11 cellular contexts compared by ENCODE assay signal in the genomic region with DNA sequence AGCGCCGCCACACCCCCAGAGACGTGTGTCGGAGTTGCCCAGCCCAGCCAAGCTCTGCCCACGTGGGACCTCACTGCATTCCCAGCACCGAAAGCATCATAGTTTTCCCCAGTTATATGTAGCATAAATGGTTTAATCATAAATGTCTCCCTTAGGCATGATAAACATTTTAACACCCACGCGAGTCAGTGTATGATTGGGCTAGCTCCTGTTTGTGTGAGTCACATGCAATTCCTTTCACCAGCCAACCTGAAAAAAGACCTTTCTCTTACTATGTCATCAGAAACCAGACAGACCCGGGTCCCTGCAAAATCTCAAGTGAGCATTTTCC. TPM values are rescaled to one million over a fixed set of nuclear protein-coding genes. Genes with fewer than 3 reads are reported as not detected.
DNase-seq lines count a peak whose midpoint lies in the region; ATAC-seq, FAIRE-seq and TF ChIP-seq lines count a peak whose summit lies in the region.
"Had no signal": no experiment of that assay in that cellular context is flagged by ENCODE, and none has a peak within 500 bp of the region (broad histone marks: within the 10 kb centered on the region; RNA-seq: fewer than 3 reads in every experiment).

No MANE protein-coding gene starts in this region.

- H3K27me3 ChIP-seq in lower lobe of right lung (ENCODE audit: low read depth), result no peaks in the 10 kb centered on the region
- H3K27me3 ChIP-seq in tibial nerve, result no peaks in the 10 kb centered on the region

- no peaks in the 10 kb centered on the region for H3K9me3 Mint-ChIP-seq in activated CD4-positive, alpha-beta T cell treated with anti-CD3 and anti-CD28 coated beads, Interleukin-2, amount 10 ng/mL, durations not matched to agents 24 days and 14 days
- H3K9me3 Mint-ChIP-seq in activated CD4-positive, alpha-beta T cell treated with anti-CD3 and anti-CD28 coated beads, Interleukin-2, amount 10 ng/mL, durations not matched to agents 7 days and 5 days, result no peaks in the 10 kb centered on the region

- peak overlapping the region; percentile 87 for H3K27ac ChIP-seq in caudate nucleus (ENCODE audit: low read depth, low read length)
- H3K27ac ChIP-seq in lower lobe of right lung, result peak overlapping the region; percentile 86
- H3K27ac ChIP-seq in tibial nerve, result peak overlapping the region; percentile 76 to 96 (median 86)

- H3K27me3 Mint-ChIP-seq in activated CD4-positive, alpha-beta T cell treated with anti-CD3 and anti-CD28 coated beads, Interleukin-2, amount 10 ng/mL, durations not matched to agents 24 days and 14 days, result peaks cover 3% of the 10 kb centered on the region
- peaks cover 3% of the 10 kb centered on the region for H3K27me3 Mint-ChIP-seq in activated CD4-positive, alpha-beta T cell treated with anti-CD3 and anti-CD28 coated beads, Interleukin-2, amount 10 ng/mL, durations not matched to agents 7 days and 5 days

- H3K36me3 Mint-ChIP-seq in activated CD4-positive, alpha-beta T cell treated with anti-CD3 and anti-CD28 coated beads, Interleukin-2, amount 10 ng/mL, durations not matched to agents 24 days and 14 days (ENCODE audit: low read depth), result peaks cover 17% of the 10 kb centered on the region
- H3K36me3 Mint-ChIP-seq in activated CD4-positive, alpha-beta T cell treated with anti-CD3 and anti-CD28 coated beads, Interleukin-2, amount 10 ng/mL, durations not matched to agents 7 days and 5 days (ENCODE audit: low read depth), result peaks cover 4% of the 10 kb centered on the region

- no peak for DNase-seq in activated CD4-positive, alpha-beta T cell treated with anti-CD3 and anti-CD28 coated beads, Interleukin-2, amount 10 ng/mL, durations not matched to agents 24 days and 14 days
- no peak for DNase-seq in activated CD4-positive, alpha-beta T cell treated with anti-CD3 and anti-CD28 coated beads, Interleukin-2, amount 10 ng/mL, durations not matched to agents 7 days and 5 days
- DNase-seq in caudate nucleus (lab: John Stamatoyannopoulos, UW) (peak in 3 of 61 donors; percentile 12 to 71 (median 27)), lower lobe of right lung (no peak), tibial nerve (ENCODE audit: low spot score in 2 of 2) (no peak), GM12892 (ENCODE audit: insufficient read length) (no peak)
- DNase-seq: activated CD4-positive, alpha-beta T cell treated with anti-CD3 and anti-CD28 coated beads, Interleukin-2, amount 50 U/mL, for 1 hour; AML-193 had no signal

- no peak overlapping the region for H3K4me3 ChIP-seq in lower lobe of right lung
- no peak overlapping the region for H3K4me3 ChIP-seq in tibial nerve

- TF ChIP-seq EP300 in tibial nerve (IDR thresholded peaks at IDR 0.05), result no peak

- no peak for TF ChIP-seq CTCF in lower lobe of right lung (IDR thresholded peaks at IDR 0.05)
- TF ChIP-seq CTCF in tibial nerve (IDR thresholded peaks at IDR 0.05), result no peak

- no peak for FAIRE-seq in GM12892 (lab: Jason Lieb, UNC)

- CTCF ChIA-PET in activated CD4-positive, alpha-beta T cell treated with anti-CD3 and anti-CD28 coated beads, Interleukin-2, amount 10 ng/mL, durations not matched to agents 7 days and 5 days (lab: Charles Lee), result interaction anchor here (0.6 to 4.8 kb wide), 4 partner anchors 9 to 880 kb away, joined by 3 to 39 read pairs (median 4); a partner anchor contains a TSS

- H3K4me1 ChIP-seq in lower lobe of right lung (peaks cover 31% of the 10 kb centered on the region), tibial nerve (peaks cover 0 to 42% (median 31%) of the 10 kb centered on the region in 4 donors)

- peak overlapping the region; percentile 46 for H3K27ac Mint-ChIP-seq in activated CD4-positive, alpha-beta T cell treated with anti-CD3 and anti-CD28 coated beads, Interleukin-2, amount 10 ng/mL, durations not matched to agents 24 days and 14 days
- no peak overlapping the region for H3K27ac Mint-ChIP-seq in activated CD4-positive, alpha-beta T cell treated with anti-CD3 and anti-CD28 coated beads, Interleukin-2, amount 10 ng/mL, durations not matched to agents 7 days and 5 days

- H3K36me3 ChIP-seq in lower lobe of right lung (peaks cover 48% of the 10 kb centered on the region), tibial nerve (peaks cover 0 to 46% (median 14%) of the 10 kb centered on the region in 3 donors)

- TF ChIP-seq POLR2A in tibial nerve (IDR thresholded peaks at IDR 0.05) (no peak), GM12892 (IDR thresholded peaks at IDR 0.05; ENCODE audit: low read depth, low read length) (no peak)

- 19 to 24% methylated on average over 9 of the region's 9 CpGs for WGBS in tibial nerve, 2 donors

- no peak overlapping the region for H3K4me3 Mint-ChIP-seq in activated CD4-positive, alpha-beta T cell treated with anti-CD3 and anti-CD28 coated beads, Interleukin-2, amount 10 ng/mL, durations not matched to agents 24 days and 14 days
- no peak overlapping the region for H3K4me3 Mint-ChIP-seq in activated CD4-positive, alpha-beta T cell treated with anti-CD3 and anti-CD28 coated beads, Interleukin-2, amount 10 ng/mL, durations not matched to agents 7 days and 5 days

- POLR2A ChIA-PET in activated CD4-positive, alpha-beta T cell treated with anti-CD3 and anti-CD28 coated beads, Interleukin-2, amount 10 ng/mL, durations not matched to agents 7 days and 5 days (lab: Charles Lee), result no interaction called here

- intact Hi-C loops in activated CD4-positive, alpha-beta T cell treated with anti-CD3 and anti-CD28 coated beads, Interleukin-2, amount 10 ng/mL, durations not matched to agents 24 days and 14 days (cut with micrococcal nuclease), result no loop called here
- intact Hi-C loops in lower lobe of right lung (cut with DNase I), result no loop called here

- peaks cover 11% of the 10 kb centered on the region for H3K4me1 Mint-ChIP-seq in activated CD4-positive, alpha-beta T cell treated with anti-CD3 and anti-CD28 coated beads, Interleukin-2, amount 10 ng/mL, durations not matched to agents 24 days and 14 days
- H3K4me1 Mint-ChIP-seq in activated CD4-positive, alpha-beta T cell treated with anti-CD3 and anti-CD28 coated beads, Interleukin-2, amount 10 ng/mL, durations not matched to agents 7 days and 5 days, result peaks cover 5% of the 10 kb centered on the region

- H3K9me3 ChIP-seq in lower lobe of right lung (no peaks in the 10 kb centered on the region), tibial nerve (no peaks in the 10 kb centered on the region)

- no peak for ATAC-seq in lower lobe of right lung
- ATAC-seq in HG02884 (IDR thresholded peaks at IDR 0.05; ENCODE audit: unreplicated experiment), result no peak
- ATAC-seq in GM18907 (IDR thresholded peaks at IDR 0.05; ENCODE audit: unreplicated experiment), result no peak

RNA-seq across cellular contexts. Expression of a gene that starts 9.2 kb away (rescaled TPM):
- total RNA-seq in activated CD4-positive, alpha-beta T cell treated with anti-CD3 and anti-CD28 coated beads, Interleukin-2, amount 10 ng/mL, durations not matched to agents 24 days and 14 days, result 60.3 and 61.1 TPM in 2 replicates
- 10 to 100 TPM; 52.1 to 60.8 TPM for total RNA-seq in activated CD4-positive, alpha-beta T cell treated with anti-CD3 and anti-CD28 coated beads, Interleukin-2, amount 10 ng/mL, durations not matched to agents 7 days and 5 days
- total RNA-seq in lower lobe of right lung (60.6 TPM), tibial nerve (100 to 1,000 TPM in 1 of 4 donors, 10 to 100 TPM in 3; 50.7 to 109 (median 73.9) TPM)
- polyA plus RNA-seq in GM12892 (2012; ENCODE audit: missing spikeins), result 15.1 TPM

RNA-seq across cellular contexts. Expression of a gene that starts 13.3 kb away (rescaled TPM):
- total RNA-seq in activated CD4-positive, alpha-beta T cell treated with anti-CD3 and anti-CD28 coated beads, Interleukin-2, amount 10 ng/mL, durations not matched to agents 24 days and 14 days, result not detected in 2 replicates
- not detected for total RNA-seq in activated CD4-positive, alpha-beta T cell treated with anti-CD3 and anti-CD28 coated beads, Interleukin-2, amount 10 ng/mL, durations not matched to agents 7 days and 5 days
- total RNA-seq in lower lobe of right lung (not detected), tibial nerve (1 to 10 TPM in 1 of 4 donors, not detected in 3; 1.2 TPM)
- polyA plus RNA-seq in GM12892 (2012; ENCODE audit: missing spikeins), result not detected
- total RNA-seq: NCI-H460 had no signal

RNA-seq across cellular contexts. Expression of a gene that starts 32.6 kb away (rescaled TPM):
- total RNA-seq in activated CD4-positive, alpha-beta T cell treated with anti-CD3 and anti-CD28 coated beads, Interleukin-2, amount 10 ng/mL, durations not matched to agents 24 days and 14 days, result not detected in 2 replicates
- total RNA-seq in activated CD4-positive, alpha-beta T cell treated with anti-CD3 and anti-CD28 coated beads, Interleukin-2, amount 10 ng/mL, durations not matched to agents 7 days and 5 days, result under 1 TPM in 1 of 2 experiments, not detected in 1; 0.25 TPM
- total RNA-seq in lower lobe of right lung, result 18.8 TPM
- 1 to 10 TPM in 1 of 4 donors, under 1 TPM in 2, not detected in 1; 0.20 to 1.1 (median 0.90) TPM for total RNA-seq in tibial nerve
- 0.47 TPM for polyA plus RNA-seq in GM12892 (2012; ENCODE audit: missing spikeins)
- total RNA-seq: NCI-H460 had no signal

RNA-seq across cellular contexts. Expression of a gene that starts 32.7 kb away (rescaled TPM):
- total RNA-seq in activated CD4-positive, alpha-beta T cell treated with anti-CD3 and anti-CD28 coated beads, Interleukin-2, amount 10 ng/mL, durations not matched to agents 24 days and 14 days, result 16.4 and 17.6 TPM in 2 replicates
- total RNA-seq in activated CD4-positive, alpha-beta T cell treated with anti-CD3 and anti-CD28 coated beads, Interleukin-2, amount 10 ng/mL, durations not matched to agents 7 days and 5 days, result 10 to 100 TPM in 1 of 2 experiments, 1 to 10 TPM in 1; 8.8 to 10.6 TPM
- total RNA-seq in lower lobe of right lung (22.5 TPM), tibial nerve (10 to 100 TPM; 11.1 to 39.8 (median 20.6) TPM)
- polyA plus RNA-seq in GM12892 (2012; ENCODE audit: missing spikeins), result 7.3 TPM
